Comparison of ENCODE assay signal across 10 cellular contexts in genomic region chr5:76820491-76820890, GRCh38. TPM values are rescaled to one million over a fixed set of nuclear protein-coding genes. Genes with fewer than 3 reads are reported as not detected.
DNase-seq lines count a peak whose midpoint lies in the region; ATAC-seq, FAIRE-seq and TF ChIP-seq lines count a peak whose summit lies in the region.
"Had no signal": no experiment of that assay in that cellular context is flagged by ENCODE, and none has a peak within 500 bp of the region (broad histone marks: within the 10 kb centered on the region; RNA-seq: fewer than 3 reads in every experiment).

No MANE protein-coding gene starts in this region.

- no peak for FAIRE-seq in bronchial epithelial cell (lab: Jason Lieb, UNC)

- H3K36me3 Mint-ChIP-seq in stimulated activated naive CD8-positive, alpha-beta T cell treated with anti-CD3 and anti-CD28 coated beads, Interleukin-15, Interleukin-2, amounts not matched to agents 100 ng/mL and 50 ng/mL, for 24 hours (ENCODE audit: low read depth), result no peaks in the 10 kb centered on the region
- H3K36me3 Mint-ChIP-seq in stimulated activated memory B cell treated with anti-CD40 and anti-IgM and Interleukin-4, amounts not matched to agents 10 μg/mL and 1 μg/mL and 100 μg/mL, for 72 hours, result no peaks in the 10 kb centered on the region

- peak overlapping the region; percentile 78 for H3K4me3 Mint-ChIP-seq in stimulated activated naive CD8-positive, alpha-beta T cell treated with anti-CD3 and anti-CD28 coated beads, Interleukin-15, Interleukin-2, amounts not matched to agents 100 ng/mL and 50 ng/mL, for 24 hours
- H3K4me3 Mint-ChIP-seq in stimulated activated naive CD8-positive, alpha-beta T cell treated with anti-CD3 and anti-CD28 coated beads, Interleukin-15, amount 100 ng/mL, for 72 hours, result no peak overlapping the region
- no peak overlapping the region for H3K4me3 Mint-ChIP-seq in stimulated activated memory B cell treated with anti-CD40 and anti-IgM and Interleukin-4, amounts not matched to agents 10 μg/mL and 1 μg/mL and 100 μg/mL, for 72 hours

- H3K9me3 Mint-ChIP-seq in stimulated activated naive CD8-positive, alpha-beta T cell treated with anti-CD3 and anti-CD28 coated beads, Interleukin-15, Interleukin-2, amounts not matched to agents 100 ng/mL and 50 ng/mL, for 24 hours, result no peaks in the 10 kb centered on the region
- no peaks in the 10 kb centered on the region for H3K9me3 Mint-ChIP-seq in stimulated activated naive CD8-positive, alpha-beta T cell treated with anti-CD3 and anti-CD28 coated beads, Interleukin-15, amount 100 ng/mL, for 72 hours
- H3K9me3 Mint-ChIP-seq in stimulated activated memory B cell treated with anti-CD40 and anti-IgM and Interleukin-4, amounts not matched to agents 10 μg/mL and 1 μg/mL and 100 μg/mL, for 72 hours, result no peaks in the 10 kb centered on the region

- H3K4me1 Mint-ChIP-seq in stimulated activated naive CD8-positive, alpha-beta T cell treated with anti-CD3 and anti-CD28 coated beads, Interleukin-15, Interleukin-2, amounts not matched to agents 100 ng/mL and 50 ng/mL, for 24 hours (ENCODE audit: low read depth), result peaks cover 10% of the 10 kb centered on the region
- H3K4me1 Mint-ChIP-seq in stimulated activated naive CD8-positive, alpha-beta T cell treated with anti-CD3 and anti-CD28 coated beads, Interleukin-15, amount 100 ng/mL, for 72 hours, result peaks cover 12% of the 10 kb centered on the region
- H3K4me1 Mint-ChIP-seq in stimulated activated memory B cell treated with anti-CD40 and anti-IgM and Interleukin-4, amounts not matched to agents 10 μg/mL and 1 μg/mL and 100 μg/mL, for 72 hours, result peaks cover 18% of the 10 kb centered on the region

- peaks cover 20% of the 10 kb centered on the region for H3K4me1 ChIP-seq in lower lobe of right lung

- H3K27ac ChIP-seq in lower lobe of right lung, result no peak overlapping the region

- H3K27me3 Mint-ChIP-seq in stimulated activated naive CD8-positive, alpha-beta T cell treated with anti-CD3 and anti-CD28 coated beads, Interleukin-15, Interleukin-2, amounts not matched to agents 100 ng/mL and 50 ng/mL, for 24 hours, result peaks cover 39% of the 10 kb centered on the region
- H3K27me3 Mint-ChIP-seq in stimulated activated naive CD8-positive, alpha-beta T cell treated with anti-CD3 and anti-CD28 coated beads, Interleukin-15, amount 100 ng/mL, for 72 hours, result peaks cover 40% of the 10 kb centered on the region
- H3K27me3 Mint-ChIP-seq in stimulated activated memory B cell treated with anti-CD40 and anti-IgM and Interleukin-4, amounts not matched to agents 10 μg/mL and 1 μg/mL and 100 μg/mL, for 72 hours, result peaks cover 55% of the 10 kb centered on the region

- no peaks in the 10 kb centered on the region for H3K27me3 ChIP-seq in bronchial epithelial cell (ENCODE audit: control insufficient read depth, insufficient read depth, low read length)
- H3K27me3 ChIP-seq in lower lobe of right lung (ENCODE audit: low read depth), result peaks cover 21% of the 10 kb centered on the region

- no peaks in the 10 kb centered on the region for H3K9me3 ChIP-seq in lower lobe of right lung

- H3K4me3 ChIP-seq in bronchial epithelial cell (ENCODE audit: low read depth, low read length), result peak overlapping the region; percentile 77
- H3K4me3 ChIP-seq in lower lobe of right lung, result peak overlapping the region; percentile 76

- TF ChIP-seq CTCF in bronchial epithelial cell (IDR thresholded peaks at IDR 0.05; ENCODE audit: insufficient read depth, low read length, severe bottlenecking), result no peak
- no peak for TF ChIP-seq CTCF in lower lobe of right lung (IDR thresholded peaks at IDR 0.05)
- no peak for TF ChIP-seq CTCF in GM20000 (IDR thresholded peaks at IDR 0.05; ENCODE audit: extremely low read depth, missing control alignments)

- ATAC-seq in stimulated activated naive CD8-positive, alpha-beta T cell treated with anti-CD3 and anti-CD28 coated beads, Interleukin-15, amount 100 ng/mL, for 72 hours, result no peak
- ATAC-seq in lower lobe of right lung, result no peak
- ATAC-seq in stimulated activated memory B cell treated with anti-CD40 and anti-IgM and Interleukin-4, amounts not matched to agents 10 μg/mL and 1 μg/mL and 100 μg/mL, for 72 hours, result no peak

- intact Hi-C loops in lower lobe of right lung (cut with DNase I), result no loop called here

- H3K36me3 ChIP-seq in bronchial epithelial cell (ENCODE audit: control insufficient read depth, insufficient read depth, low read length) (no peaks in the 10 kb centered on the region), lower lobe of right lung (no peaks in the 10 kb centered on the region)

- DNase-seq in stimulated activated naive CD8-positive, alpha-beta T cell treated with anti-CD3 and anti-CD28 coated beads, Interleukin-15, amount 100 ng/mL, for 72 hours, result no peak
- DNase-seq in bronchial epithelial cell (ENCODE audit: low read depth) (peak; percentile 70), lower lobe of right lung (no peak), HUDEP-2 (lab: John Stamatoyannopoulos, UW; ENCODE audit: unreplicated experiment in 76 of 76) (no peak), GM20000 (ENCODE audit: low spot score) (no peak), C1 segment of cervical spinal cord (lab: John Stamatoyannopoulos, UW) (no peak)
- DNase-seq: activated CD4-positive, alpha-beta T cell treated with anti-CD3 and anti-CD28 coated beads, Interleukin-2, amount 50 U/mL, for 48 hours; NCI-H1694 treated with DMSO at 0.1 percent for 48 hours had no signal

- H3K27ac Mint-ChIP-seq in stimulated activated naive CD8-positive, alpha-beta T cell treated with anti-CD3 and anti-CD28 coated beads, Interleukin-15, Interleukin-2, amounts not matched to agents 100 ng/mL and 50 ng/mL, for 24 hours, result no peak overlapping the region
- no peak overlapping the region for H3K27ac Mint-ChIP-seq in stimulated activated naive CD8-positive, alpha-beta T cell treated with anti-CD3 and anti-CD28 coated beads, Interleukin-15, amount 100 ng/mL, for 72 hours
- no peak overlapping the region for H3K27ac Mint-ChIP-seq in stimulated activated memory B cell treated with anti-CD40 and anti-IgM and Interleukin-4, amounts not matched to agents 10 μg/mL and 1 μg/mL and 100 μg/mL, for 72 hours

RNA-seq across cellular contexts. Expression of gene F2RL1, which starts 1.7 kb away (rescaled TPM):
- total RNA-seq in bronchial epithelial cell (24.1 and 25.5 TPM in 2 replicates), lower lobe of right lung (5.9 TPM)

RNA-seq across cellular contexts. Expression of gene S100Z, which starts 29.3 kb away (rescaled TPM):
- total RNA-seq in bronchial epithelial cell (not detected in 2 replicates), lower lobe of right lung (1.2 TPM)
